Comparison of ENCODE assay signal across 19 cellular contexts in genomic region chr9:90974643-90975245, GRCh38.
A peak's percentile ranks its signal among the peaks of the same experiment; 100 is the strongest.
DNase-seq lines count a peak whose midpoint lies in the region; ATAC-seq and TF ChIP-seq lines count a peak whose summit lies in the region.
"Had no signal": no experiment of that assay in that cellular context is flagged by ENCODE, and none has a peak within 500 bp of the region (broad histone marks: within the 10 kb centered on the region; RNA-seq: fewer than 3 reads in every experiment).

No MANE protein-coding gene starts in this region.

- H3K4me3 Mint-ChIP-seq in MCF 10A (ENCODE audit: unreplicated experiment): no peak overlapping the region
- H3K4me3 Mint-ChIP-seq in activated T-helper 17 cell treated with anti-CD3 and anti-CD28 coated beads, Interleukin-2, amount 50 U/mL, for 72 hours: no peak overlapping the region
- no peak overlapping the region for H3K4me3 Mint-ChIP-seq in CD4-positive, alpha-beta T cell
- H3K4me3 Mint-ChIP-seq: HFFc6 had no signal

- H3K27ac ChIP-seq in breast epithelium: no peak overlapping the region
- H3K27ac ChIP-seq in esophagus squamous epithelium: peak overlapping the region in 3 of 4 donors; percentile 25 to 73 (median 73)
- H3K27ac ChIP-seq in foreskin keratinocyte: no peak overlapping the region
- no peak overlapping the region for H3K27ac ChIP-seq in CD4-positive, alpha-beta T cell (ENCODE audit: low read depth, low read length)
- H3K27ac ChIP-seq: 22Rv1 had no signal

- CTCF ChIA-PET in MCF 10A (lab: Yijun Ruan, JAX): no interaction called here
- CTCF ChIA-PET in CD4-positive, alpha-beta T cell (lab: Charles Lee): no interaction called here

- no peak overlapping the region for H3K27ac Mint-ChIP-seq in MCF 10A (ENCODE audit: low read depth, unreplicated experiment)
- H3K27ac Mint-ChIP-seq in activated T-helper 17 cell treated with anti-CD3 and anti-CD28 coated beads, Interleukin-2, amount 50 U/mL, for 72 hours: peak overlapping the region; percentile 24
- H3K27ac Mint-ChIP-seq in CD4-positive, alpha-beta T cell: no peak overlapping the region
- H3K27ac Mint-ChIP-seq: HFFc6 had no signal

- H3K36me3 Mint-ChIP-seq in MCF 10A (ENCODE audit: insufficient read depth, unreplicated experiment): no peaks in the 10 kb centered on the region
- no peaks in the 10 kb centered on the region for H3K36me3 Mint-ChIP-seq in activated T-helper 17 cell treated with anti-CD3 and anti-CD28 coated beads, Interleukin-2, amount 50 U/mL, for 72 hours (ENCODE audit: low read depth)
- H3K36me3 Mint-ChIP-seq in CD4-positive, alpha-beta T cell (ENCODE audit: low read depth): no peaks in the 10 kb centered on the region

- BruUV-seq in MCF 10A (replicated peaks; lab: Mats Ljungman, UMichigan): no TSS peak

- H3K9me3 Mint-ChIP-seq in MCF 10A (ENCODE audit: unreplicated experiment): no peaks in the 10 kb centered on the region
- no peaks in the 10 kb centered on the region for H3K9me3 Mint-ChIP-seq in activated T-helper 17 cell treated with anti-CD3 and anti-CD28 coated beads, Interleukin-2, amount 50 U/mL, for 72 hours
- no peaks in the 10 kb centered on the region for H3K9me3 Mint-ChIP-seq in CD4-positive, alpha-beta T cell
- H3K9me3 Mint-ChIP-seq: HFFc6 had no signal

- no peaks in the 10 kb centered on the region for H3K9me3 ChIP-seq in breast epithelium
- H3K9me3 ChIP-seq in esophagus squamous epithelium: no peaks in the 10 kb centered on the region
- H3K9me3 ChIP-seq in CD4-positive, alpha-beta T cell (ENCODE audit: control insufficient read depth, low read length): no peaks in the 10 kb centered on the region
- H3K9me3 ChIP-seq: BE2C had no signal

- H3K27me3 ChIP-seq in breast epithelium (no peaks in the 10 kb centered on the region), esophagus squamous epithelium (no peaks in the 10 kb centered on the region), foreskin keratinocyte (no peaks in the 10 kb centered on the region)
- H3K27me3 ChIP-seq in CD4-positive, alpha-beta T cell (ENCODE audit: control insufficient read depth, insufficient read depth, low read length): no peaks in the 10 kb centered on the region
- H3K27me3 ChIP-seq: BE2C had no signal

- intact Hi-C loops in MCF 10A (cut with micrococcal nuclease): loop anchor here (5.0 kb wide), 1 partner anchor 57 kb away; no protein-coding TSS in a partner anchor
- intact Hi-C loops in breast epithelium (cut with DNase I; ENCODE audit: low total_unique reads): no loop called here
- intact Hi-C loops in esophagus squamous epithelium (cut with DNase I): no loop called here
- intact Hi-C loops in CD4-positive, alpha-beta T cell (cut with DNase I, micrococcal nuclease): no loop called here

- no peaks in the 10 kb centered on the region for H3K36me3 ChIP-seq in breast epithelium
- no peaks in the 10 kb centered on the region for H3K36me3 ChIP-seq in esophagus squamous epithelium
- H3K36me3 ChIP-seq: BE2C had no signal

- peak; percentile 35 for ATAC-seq in activated T-helper 17 cell treated with anti-CD3 and anti-CD28 coated beads, Interleukin-2, amount 50 U/mL, for 72 hours (replicated peaks)
- ATAC-seq in foreskin keratinocyte (no peak), HG03108 (IDR thresholded peaks at IDR 0.05; ENCODE audit: unreplicated experiment) (no peak)
- no peak for ATAC-seq in CD4-positive, alpha-beta T cell (ENCODE audit: poor library complexity)
- ATAC-seq: GM12878 had no signal

- H3K4me1 ChIP-seq in breast epithelium (no peaks in the 10 kb centered on the region), esophagus squamous epithelium (peaks cover 10 to 56% (median 26%) of the 10 kb centered on the region in 3 donors), foreskin keratinocyte (peaks cover 34% of the 10 kb centered on the region)
- H3K4me1 ChIP-seq: BE2C had no signal

- TF ChIP-seq POLR2A in breast epithelium (IDR thresholded peaks at IDR 0.05): no peak
- TF ChIP-seq POLR2A in esophagus squamous epithelium (IDR thresholded peaks at IDR 0.05): no peak

- POLR2A ChIA-PET in MCF 10A (lab: Yijun Ruan, JAX): interaction anchor here (0.6 to 5.6 kb wide), 4 partner anchors 11 to 443 kb away, joined by 3 to 29 read pairs (median 5); no protein-coding TSS in a partner anchor
- POLR2A ChIA-PET in CD4-positive, alpha-beta T cell (lab: Charles Lee): no interaction called here

- H3K4me3 ChIP-seq in breast epithelium (no peak overlapping the region), esophagus squamous epithelium (no peak overlapping the region)
- H3K4me3 ChIP-seq: GM12878 had no signal

- peak; percentile 54 for DNase-seq in MCF 10A (ENCODE audit: unreplicated experiment)
- no peak for DNase-seq in breast epithelium (ENCODE audit: low spot score in 2 of 2)
- DNase-seq in esophagus squamous epithelium (lab: John Stamatoyannopoulos, UW): no peak
- no peak for DNase-seq in foreskin keratinocyte
- no peak for DNase-seq in CD4-positive, alpha-beta T cell
- DNase-seq in kidney tubule cell (ENCODE audit: low spot score): no peak
- DNase-seq: BE2C, GDM1, HFFc6, NCI-H1105, NCI-H1694 treated with DMSO at 0.1 percent for 48 hours, NCI-H345, NCI-H69, RPMI8226, SIG-M5 had no signal

- 66 to 83% methylated on average over 8 to 9 of the region's 9 CpGs for WGBS in esophagus squamous epithelium, 2 donors

- H3K4me1 Mint-ChIP-seq in MCF 10A (ENCODE audit: insufficient read depth, unreplicated experiment): peaks cover 40% of the 10 kb centered on the region
- H3K4me1 Mint-ChIP-seq in activated T-helper 17 cell treated with anti-CD3 and anti-CD28 coated beads, Interleukin-2, amount 50 U/mL, for 72 hours: peaks cover 3% of the 10 kb centered on the region
- H3K4me1 Mint-ChIP-seq in CD4-positive, alpha-beta T cell (ENCODE audit: low read depth): no peaks in the 10 kb centered on the region

- TF ChIP-seq CTCF in MCF 10A (IDR thresholded peaks at IDR 0.05; ENCODE audit: unreplicated experiment) (no peak), breast epithelium (IDR thresholded peaks at IDR 0.05) (no peak), esophagus squamous epithelium (IDR thresholded peaks at IDR 0.05) (no peak), foreskin keratinocyte (conservative IDR thresholded peaks at IDR 0.05) (no peak)
- TF ChIP-seq CTCF in CD4-positive, alpha-beta T cell (IDR thresholded peaks at IDR 0.05): no peak

- H3K27me3 Mint-ChIP-seq in MCF 10A (ENCODE audit: insufficient read depth, unreplicated experiment): no peaks in the 10 kb centered on the region
- H3K27me3 Mint-ChIP-seq in activated T-helper 17 cell treated with anti-CD3 and anti-CD28 coated beads, Interleukin-2, amount 50 U/mL, for 72 hours: peaks cover 33% of the 10 kb centered on the region
- H3K27me3 Mint-ChIP-seq in CD4-positive, alpha-beta T cell: peaks cover 12% of the 10 kb centered on the region

Comparison
In these comparisons a context has a peak if more than half of its experiments do, and no peak if none do; other contexts are left out.
1. H3K27ac ChIP-seq: peak in esophagus squamous epithelium (3 of 4); none in breast epithelium (0 of 2), foreskin keratinocyte (single experiment) and CD4-positive, alpha-beta T cell (single experiment).